18 cellular contexts compared by ENCODE assay signal in genomic region chr2:46277470-46278190, GRCh38. TPM values are rescaled to one million over a fixed set of nuclear protein-coding genes. Genes with fewer than 3 reads are reported as not detected.
DNase-seq lines count a peak whose midpoint lies in the region; ATAC-seq and TF ChIP-seq lines count a peak whose summit lies in the region.
"Had no signal": no experiment of that assay in that cellular context is flagged by ENCODE, and none has a peak within 500 bp of the region (broad histone marks: within the 10 kb centered on the region; RNA-seq: fewer than 3 reads in every experiment).

No MANE protein-coding gene starts in this region.

- H3K9me1 ChIP-seq in IMR-90 (ENCODE audit: insufficient read depth, low read length): peaks cover 8% of the 10 kb centered on the region

- H2AK9ac ChIP-seq in IMR-90 (replicated peaks; ENCODE audit: low read depth, low read length, poor library complexity): no peak overlapping the region

- no peaks in the 10 kb centered on the region for H4K20me1 ChIP-seq in IMR-90 (ENCODE audit: insufficient read depth, low read length)

- H3K56ac ChIP-seq in IMR-90 (ENCODE audit: extremely low read depth, insufficient read depth, low read length): no peak overlapping the region

- H3K9me3 ChIP-seq in IMR-90 (ENCODE audit: control insufficient read depth, insufficient read depth, low read length): no peaks in the 10 kb centered on the region
- H3K9me3 ChIP-seq in heart left ventricle: no peaks in the 10 kb centered on the region
- no peaks in the 10 kb centered on the region for H3K9me3 ChIP-seq in trophoblast cell (ENCODE audit: insufficient read depth, low read depth, low read length)
- H3K9me3 ChIP-seq in esophagus squamous epithelium: no peaks in the 10 kb centered on the region
- H3K9me3 ChIP-seq: colonic mucosa had no signal

- H2BK12ac ChIP-seq in trophoblast cell (ENCODE audit: low read length): peak overlapping the region; percentile 75

- H4K8ac ChIP-seq in IMR-90 (ENCODE audit: low read depth in 2 of 2, low read length in 2 of 2): no peak overlapping the region
- no peak overlapping the region for H4K8ac ChIP-seq in trophoblast cell (ENCODE audit: low read depth, low read length)

- no peak for DNase-seq in IMR-90
- DNase-seq in RWPE1 (ENCODE audit: low spot score): peak; percentile 47
- peak; percentile 53 to 83 (median 62) for DNase-seq in heart left ventricle
- no peak for DNase-seq in trophoblast cell
- DNase-seq in SIG-M5 treated with dmso at 0.1 percent for 504 hours (lab: John Stamatoyannopoulos, UW; ENCODE audit: unreplicated experiment): no peak
- no peak for DNase-seq in nephron progenitor cell
- no peak for DNase-seq in esophagus squamous epithelium (lab: John Stamatoyannopoulos, UW)
- DNase-seq: activated CD4-positive, alpha-beta T cell treated with anti-CD3 and anti-CD28 coated beads for 1 hour; activated CD8-positive, alpha-beta memory T cell treated with anti-CD3 and anti-CD28 coated beads, Interleukin-2, amount 50 U/mL, for 48 hours; activated gamma-delta T cell treated with Interleukin-2 at 50 U/mL for 16 hours; AML-193; colonic mucosa; glutamatergic neuron; NCI-H1048; NCI-H2171; stimulated activated CD4-positive, alpha-beta T cell treated with anti-CD3 and anti-CD28 coated beads, Interleukin-4, amount 100 ng/mL, for 4 hours; T-helper 17 cell had no signal

- H3K4ac ChIP-seq in IMR-90 (ENCODE audit: low read depth, low read length) (no peak overlapping the region), trophoblast cell (ENCODE audit: low read depth, low read length) (no peak overlapping the region)

- H2AK5ac ChIP-seq in IMR-90 (ENCODE audit: low read depth, low read length) (peak overlapping the region; percentile 43; the same call in 1 of the 2 replicates), trophoblast cell (ENCODE audit: low read length) (peak overlapping the region; percentile 18)

- H3K23ac ChIP-seq in IMR-90 (ENCODE audit: low read depth, low read length) (no peak overlapping the region), trophoblast cell (ENCODE audit: low read length) (no peak overlapping the region)

- H2AFZ ChIP-seq in IMR-90 (replicated peaks; ENCODE audit: low read length, poor library complexity) (peak overlapping the region; percentile 26), trophoblast cell (ENCODE audit: insufficient read depth, low read length, poor library complexity) (no peak overlapping the region)

- BruUV-seq in IMR-90 (replicated peaks; lab: Mats Ljungman, UMichigan): no TSS peak

- TF ChIP-seq RAD21 in IMR-90 (IDR thresholded peaks at IDR 0.05; ENCODE audit: low read length): no peak

- POLR2A ChIA-PET in IMR-90 (lab: Charles Lee; ENCODE audit: unreplicated experiment): no interaction called here
- POLR2A ChIA-PET in RWPE1 (lab: Yijun Ruan, JAX; ENCODE audit: low non-redundant PET): no interaction called here

- H2BK120ac ChIP-seq in IMR-90 (ENCODE audit: low read depth, low read length): no peak overlapping the region
- no peak overlapping the region for H2BK120ac ChIP-seq in trophoblast cell (ENCODE audit: insufficient read depth, low read length, poor library complexity)

- no peaks in the 10 kb centered on the region for H3K36me3 ChIP-seq in IMR-90 (ENCODE audit: control insufficient read depth, insufficient read depth, low read length)
- H3K36me3 ChIP-seq in heart left ventricle: no peaks in the 10 kb centered on the region
- H3K36me3 ChIP-seq in trophoblast cell (ENCODE audit: control insufficient read depth in 1 of 2, insufficient read depth in 2 of 2, low read length in 2 of 2): no peaks in the 10 kb centered on the region
- no peaks in the 10 kb centered on the region for H3K36me3 ChIP-seq in esophagus squamous epithelium
- H3K36me3 ChIP-seq: colonic mucosa had no signal

- H3K79me2 ChIP-seq in trophoblast cell (ENCODE audit: control insufficient read depth, insufficient read depth, low read length, poor library complexity): no peaks in the 10 kb centered on the region

- ATAC-seq in IMR-90 (ENCODE audit: low read depth): no peak
- ATAC-seq in heart left ventricle: peak; percentile 49 to 69 (median 64)
- ATAC-seq in GM18517 (IDR thresholded peaks at IDR 0.05; ENCODE audit: unreplicated experiment): no peak
- ATAC-seq: T-helper 17 cell had no signal

- TF ChIP-seq POLR2A in IMR-90 (IDR thresholded peaks at IDR 0.05; ENCODE audit: low read depth, low read length) (no peak), heart left ventricle (IDR thresholded peaks at IDR 0.05) (no peak), esophagus squamous epithelium (IDR thresholded peaks at IDR 0.05) (no peak)

- intact Hi-C loops in IMR-90 (cut with micrococcal nuclease) (no loop called here), heart left ventricle (cut with DNase I) (loop anchor here in 4 of 10 donors (2.0 to 10.0 kb wide), 8 partner anchors 19 to 250 kb away; partner anchors contain the start of gene EPAS1 (in 2 of the 4)), esophagus squamous epithelium (cut with DNase I) (no loop called here)

- no peak overlapping the region for H4K5ac ChIP-seq in IMR-90 (ENCODE audit: low read depth, low read length)

- peaks cover 3% of the 10 kb centered on the region; the same call in 1 of the 2 replicates for H3K4me1 ChIP-seq in IMR-90 (ENCODE audit: control insufficient read depth, insufficient read depth, low read length)
- H3K4me1 ChIP-seq in heart left ventricle: peaks cover 11 to 54% (median 43%) of the 10 kb centered on the region in 12 donors
- peaks cover 6 to 17% of the 10 kb centered on the region in 2 experiments for H3K4me1 ChIP-seq in trophoblast cell (ENCODE audit: control insufficient read depth in 1 of 2, insufficient read depth in 2 of 2, low read length in 2 of 2)
- H3K4me1 ChIP-seq in esophagus squamous epithelium: peaks cover 0 to 33% (median 13%) of the 10 kb centered on the region in 3 donors
- H3K4me1 ChIP-seq: colonic mucosa had no signal

- H3K14ac ChIP-seq in IMR-90 (replicated peaks; ENCODE audit: low read depth, low read length) (no peak overlapping the region), trophoblast cell (ENCODE audit: low read length) (no peak overlapping the region)

- no peak overlapping the region for H3K9ac ChIP-seq in IMR-90 (ENCODE audit: low read depth, low read length)
- H3K9ac ChIP-seq in trophoblast cell (ENCODE audit: low read length): no peak overlapping the region

- H3K27me3 ChIP-seq in IMR-90 (ENCODE audit: control insufficient read depth, insufficient read depth, low read length) (peaks cover 13% of the 10 kb centered on the region), heart left ventricle (no peaks in the 10 kb centered on the region), trophoblast cell (ENCODE audit: insufficient read depth, low read length) (no peaks in the 10 kb centered on the region), esophagus squamous epithelium (no peaks in the 10 kb centered on the region)
- H3K27me3 ChIP-seq: colonic mucosa had no signal

- in situ Hi-C loops in IMR-90 (cut with MboI; ENCODE audit: low sequenced_read_pairs): no loop called here

- no peak overlapping the region for H3K4me3 Mint-ChIP-seq in nephron progenitor cell
- H3K4me3 Mint-ChIP-seq: T-helper 17 cell had no signal

- CTCF ChIA-PET in IMR-90 (lab: Yijun Ruan, JAX) (no interaction called here), RWPE1 (lab: Yijun Ruan, JAX) (no interaction called here)

- H3K4me1 Mint-ChIP-seq in nephron progenitor cell: peaks cover 28% of the 10 kb centered on the region

- no peak overlapping the region for H2BK20ac ChIP-seq in IMR-90 (ENCODE audit: low read depth, low read length)

- no peak for TF ChIP-seq CTCF in IMR-90 (conservative IDR thresholded peaks at IDR 0.05; ENCODE audit: low read depth, low read length)
- no peak for TF ChIP-seq CTCF in RWPE1 (conservative IDR thresholded peaks at IDR 0.05; ENCODE audit: low read depth)
- TF ChIP-seq CTCF in heart left ventricle (IDR thresholded peaks at IDR 0.05): no peak
- TF ChIP-seq CTCF in nephron progenitor cell (IDR thresholded peaks at IDR 0.05): no peak
- TF ChIP-seq CTCF in esophagus squamous epithelium (IDR thresholded peaks at IDR 0.05): no peak

- H3K4me3 ChIP-seq in IMR-90 (ENCODE audit: insufficient read depth, low read depth, low read length) (no peak overlapping the region), heart left ventricle (no peak overlapping the region), trophoblast cell (ENCODE audit: low read depth, low read length) (no peak overlapping the region), esophagus squamous epithelium (no peak overlapping the region)
- H3K4me3 ChIP-seq: colonic mucosa had no signal

- 100% methylated on average over 3 of the region's 7 CpGs; no CpG with 5 or more reads in 1 of the 2 experiments for WGBS in IMR-90 (ENCODE audit: extremely low coverage in 2 of 2, insufficient read length in 1 of 2), 2 experiments
- 42 to 76% (median 66%) methylated on average over 6 to 7 of the region's 7 CpGs for WGBS in heart left ventricle, 4 donors
- WGBS in trophoblast cell (ENCODE audit: extremely low coverage, insufficient coverage, insufficient read length): no CpG with 5 or more reads among the region's 7 CpGs
- 51 to 68% methylated on average over 2 of the region's 7 CpGs for WGBS in esophagus squamous epithelium, 2 donors

- H2BK5ac ChIP-seq in IMR-90 (ENCODE audit: low read depth, low read length, poor library complexity, severe bottlenecking) (no peak overlapping the region), trophoblast cell (ENCODE audit: low read depth, low read length, poor library complexity) (no peak overlapping the region)

- H3K18ac ChIP-seq in IMR-90 (ENCODE audit: low read depth, low read length) (no peak overlapping the region), trophoblast cell (ENCODE audit: low read length) (no peak overlapping the region)

- no peak overlapping the region for H3K27ac ChIP-seq in IMR-90 (ENCODE audit: insufficient read depth, low read length)
- H3K27ac ChIP-seq in RWPE1: peak overlapping the region; percentile 47
- peak overlapping the region in 11 of 12 donors; percentile 9 to 82 (median 70) for H3K27ac ChIP-seq in heart left ventricle
- H3K27ac ChIP-seq in trophoblast cell (ENCODE audit: low read depth, low read length): no peak overlapping the region
- peak overlapping the region in 1 of 4 donors; percentile 23 for H3K27ac ChIP-seq in esophagus squamous epithelium
- H3K27ac ChIP-seq: colonic mucosa had no signal

- no peaks in the 10 kb centered on the region for H3K9me3 Mint-ChIP-seq in nephron progenitor cell

- H2BK15ac ChIP-seq in IMR-90 (ENCODE audit: low read depth, low read length): no peak overlapping the region

- no peak overlapping the region for H3K4me2 ChIP-seq in IMR-90 (ENCODE audit: low read depth, low read length)
- H3K4me2 ChIP-seq in trophoblast cell (ENCODE audit: low read length): no peak overlapping the region

- no peak overlapping the region for H3K27ac Mint-ChIP-seq in nephron progenitor cell
- H3K27ac Mint-ChIP-seq: T-helper 17 cell had no signal

- dilution Hi-C loops in IMR-90 (cut with HindIII; ENCODE audit: low sequenced_read_pairs, unreplicated experiment): no loop called here

- H4K91ac ChIP-seq in IMR-90 (ENCODE audit: insufficient read depth, low read depth, low read length) (no peak overlapping the region), trophoblast cell (ENCODE audit: low read depth, low read length) (peak overlapping the region; percentile 29)

- no peaks in the 10 kb centered on the region for H3K36me3 Mint-ChIP-seq in nephron progenitor cell (ENCODE audit: low read depth)

- peaks cover 38% of the 10 kb centered on the region for H3K27me3 Mint-ChIP-seq in nephron progenitor cell (ENCODE audit: low read depth, poor library complexity)

- no peak overlapping the region for H4K12ac ChIP-seq in trophoblast cell (ENCODE audit: low read depth, low read length)

- H3K79me1 ChIP-seq in IMR-90 (ENCODE audit: low read depth in 1 of 2, low read length in 2 of 2) (no peaks in the 10 kb centered on the region), trophoblast cell (ENCODE audit: low read length) (peaks cover 11% of the 10 kb centered on the region)

RNA-seq across cellular contexts. Expression of gene EPAS1, which starts 19.6 kb away (rescaled TPM):
- total RNA-seq in IMR-90 (2012; rRNA removed): 21.9 and 40.7 TPM in 2 replicates
- polyA plus RNA-seq in IMR-90 (2012; rRNA removed): 103 and 120 TPM in 2 replicates
- 117 and 156 TPM in 2 replicates for polyA plus RNA-seq in IMR-90 (2012; cell fraction: cytosol; rRNA removed)
- 108 and 158 TPM in 2 replicates for polyA plus RNA-seq in IMR-90 (2012; cell fraction: nucleus; rRNA removed; ENCODE audit: low replicate concordance)
- total RNA-seq in heart left ventricle: 100 to 1,000 TPM; 194 to 790 (median 216) TPM
- 100 to 1,000 TPM in 1 of 2 donors, 10 to 100 TPM in 1; 93.6 to 153 TPM for polyA plus RNA-seq in heart left ventricle
- 1,165 and 1,253 TPM in 2 replicates for polyA plus RNA-seq in trophoblast cell (2013)
- 100 to 1,000 TPM in 2 of 4 donors, 10 to 100 TPM in 2; 86.7 to 151 (median 105) TPM for total RNA-seq in esophagus squamous epithelium

Comparison
In these comparisons a context has a peak if more than half of its experiments do, and no peak if none do; other contexts are left out.
1. ATAC-seq: peak in heart left ventricle (4 of 4); none in IMR-90 (single experiment) and GM18517 (single experiment).
2. DNase-seq: peak in RWPE1 (single experiment) and heart left ventricle (5 of 5); none in IMR-90 (single experiment), trophoblast cell (0 of 2), SIG-M5 treated with dmso at 0.1 percent for 504 hours (single experiment), nephron progenitor cell (single experiment) and esophagus squamous epithelium (single experiment).
3. H3K27ac ChIP-seq: peak in RWPE1 (single experiment) and heart left ventricle (11 of 12); none in IMR-90 (single experiment) and trophoblast cell (single experiment).